Comparison of ENCODE assay signal across 8 cellular contexts in genomic region chr10:117004627-117005453, GRCh38. TPM values are rescaled to one million over a fixed set of nuclear protein-coding genes. Genes with fewer than 3 reads are reported as not detected.
A peak's percentile ranks its signal among the peaks of the same experiment; 100 is the strongest.
DNase-seq lines count a peak whose midpoint lies in the region; ATAC-seq and TF ChIP-seq lines count a peak whose summit lies in the region.

TSS of gene SHTN1 (minus strand) at chr10:117005187. CDS start at chr10:117005079, 108 bp downstream.

- TF ChIP-seq CTCF in esophagus muscularis mucosa (IDR thresholded peaks at IDR 0.05) (no peak), mucosa of descending colon (IDR thresholded peaks at IDR 0.05) (no peak)

- no peak for TF ChIP-seq EP300 in esophagus muscularis mucosa (IDR thresholded peaks at IDR 0.05)

- no peaks in the 10 kb centered on the region for H3K9me3 ChIP-seq in esophagus muscularis mucosa
- no peaks in the 10 kb centered on the region for H3K9me3 ChIP-seq in mucosa of descending colon

- intact Hi-C loops in esophagus muscularis mucosa (cut with DNase I), result no loop called here
- intact Hi-C loops in mucosa of descending colon (cut with DNase I, micrococcal nuclease), result no loop called here

- H3K36me3 ChIP-seq in esophagus muscularis mucosa (no peaks in the 10 kb centered on the region), mucosa of descending colon (ENCODE audit: low read depth) (no peaks in the 10 kb centered on the region)

- H3K4me3 ChIP-seq in esophagus muscularis mucosa, result peak within 1 kb of the TSS; percentile 66 to 83 (median 72)
- H3K4me3 ChIP-seq in mucosa of descending colon, result peak within 1 kb of the TSS; percentile 44

- no peak for TF ChIP-seq POLR2A in esophagus muscularis mucosa (IDR thresholded peaks at IDR 0.05; ENCODE audit: low read depth)

- peak; percentile 53 for ATAC-seq in GM18511 (IDR thresholded peaks at IDR 0.05; ENCODE audit: unreplicated experiment)
- ATAC-seq in HG03103 (IDR thresholded peaks at IDR 0.05; ENCODE audit: low read depth, unreplicated experiment), result peak; percentile 46
- ATAC-seq in mucosa of descending colon, result peak; percentile 96

- peaks cover 6 to 17% (median 15%) of the 10 kb centered on the region in 4 donors for H3K4me1 ChIP-seq in esophagus muscularis mucosa
- H3K4me1 ChIP-seq in mucosa of descending colon (ENCODE audit: low read depth), result peaks cover 7% of the 10 kb centered on the region

- DNase-seq in 8988T (peak; percentile 66), NCI-H226 (peak; percentile 74), esophagus muscularis mucosa (ENCODE audit: extremely low spot score) (no peak), mucosa of descending colon (peak; percentile 90 to 94 (median 92)), substantia nigra (lab: John Stamatoyannopoulos, UW) (peak in 48 of 49 donors; percentile 20 to 92 (median 68))
- DNase-seq in activated CD4-positive, alpha-beta T cell treated with anti-CD3 and anti-CD28 coated beads, Interleukin-2, amount 50 U/mL, for 24 hours (ENCODE audit: low read depth in 1 of 2, low spot score in 1 of 2), result peak; percentile 4 to 6

- H3K27ac ChIP-seq in esophagus muscularis mucosa (replicated peaks in 1 of 4) (peak within 1 kb of the TSS; percentile 47 to 71 (median 70)), substantia nigra (ENCODE audit: low read depth, low read length, poor library complexity, severe bottlenecking) (peak within 1 kb of the TSS; percentile 98)

- under 1% methylated on average over 42 of the region's 80 CpGs for WGBS in esophagus muscularis mucosa

- peaks cover 0 to 8% (median 0%) of the 10 kb centered on the region in 4 donors for H3K27me3 ChIP-seq in esophagus muscularis mucosa

RNA-seq across cellular contexts. Expression of gene SHTN1, which starts in this region (rescaled TPM):
- total RNA-seq in esophagus muscularis mucosa (1 to 10 TPM; 3.5 to 8.6 (median 6.1) TPM), mucosa of descending colon (10 to 100 TPM; 17.4 to 33.5 (median 27.9) TPM)

Comparison
In these comparisons a context has a peak if more than half of its experiments do, and no peak if none do; other contexts are left out.
1. ATAC-seq: peak in every context shown above with its lines; median percentile 96 in mucosa of descending colon; 53 in GM18511; 46 in HG03103.